Comparison of ENCODE assay signal across 21 cellular contexts in genomic region chr7:39272111-39272510, GRCh38.
"Had no signal": no experiment of that assay in that cellular context is flagged by ENCODE, and none has a peak within 500 bp of the region (broad histone marks: within the 10 kb centered on the region; RNA-seq: fewer than 3 reads in every experiment).

No MANE protein-coding gene starts in this region.

- H3K27me3 Mint-ChIP-seq: dendritic cell treated with granulocyte-macrophage colony-stimulating factor and Interleukin-4, amounts not matched to agents 40 ng/mL and 50 ng/mL, for 4 days; progenitor cell of endocrine pancreas had no signal

- H2AFZ ChIP-seq: hepatocyte, parathyroid adenoma had no signal

- H3K9me3 ChIP-seq: colonic mucosa, esophagus squamous epithelium, right lobe of liver, thoracic aorta, tibial nerve, upper lobe of left lung had no signal

- H3K4me1 Mint-ChIP-seq: memory B cell; naive B cell; stimulated activated memory B cell treated with anti-CD40 and anti-IgM and Interleukin-4, amounts not matched to agents 10 μg/mL and 1 μg/mL and 100 μg/mL, for 72 hours had no signal

- DNase-seq: effector CD8-positive, alpha-beta T cell; erythroblast; esophagus squamous epithelium; naive B cell; right lobe of liver; stimulated activated CD4-positive, alpha-beta T cell treated with anti-CD3 and anti-CD28 coated beads, Interleukin-4, amount 100 ng/mL, for 4 hours had no signal

- H3K9ac ChIP-seq: neural progenitor cell, parathyroid adenoma had no signal

- H3K27me3 ChIP-seq: colonic mucosa, esophagus squamous epithelium, hepatocyte, neural progenitor cell, right lobe of liver, tibial nerve, upper lobe of left lung had no signal

- ATAC-seq: left lobe of liver; natural killer cell treated with Interleukin-12 subunit alpha and Interleukin-12 subunit beta and Interleukin-15 and Interleukin-18, amount 100 ng/mL, for 72 hours; right lobe of liver; stimulated activated memory B cell treated with anti-CD40 and anti-IgM and Interleukin-4, amounts not matched to agents 10 μg/mL and 1 μg/mL and 100 μg/mL, for 72 hours had no signal

- H3K4me3 ChIP-seq: colonic mucosa, esophagus squamous epithelium, hepatocyte, lung, neural progenitor cell, right lobe of liver, thoracic aorta, tibial nerve, upper lobe of left lung had no signal

- H3K79me2 ChIP-seq: hepatocyte, parathyroid adenoma had no signal

- H3K27ac ChIP-seq: colonic mucosa, esophagus squamous epithelium, hepatocyte, neural progenitor cell, parathyroid adenoma, right lobe of liver, thoracic aorta, tibial nerve, upper lobe of left lung had no signal

- H3K36me3 Mint-ChIP-seq: memory B cell; naive B cell; natural killer cell treated with Interleukin-12 subunit alpha and Interleukin-12 subunit beta and Interleukin-15 and Interleukin-18, amount 100 ng/mL, for 72 hours; neural progenitor cell; stimulated activated memory B cell treated with anti-CD40 and anti-IgM and Interleukin-4, amounts not matched to agents 10 μg/mL and 1 μg/mL and 100 μg/mL, for 72 hours had no signal

- H3K4me2 ChIP-seq: neural progenitor cell had no signal

- H3K9me3 Mint-ChIP-seq: dendritic cell treated with granulocyte-macrophage colony-stimulating factor and Interleukin-4, amounts not matched to agents 40 ng/mL and 50 ng/mL, for 4 days; memory B cell; natural killer cell treated with Interleukin-12 subunit alpha and Interleukin-12 subunit beta and Interleukin-15 and Interleukin-18, amount 100 ng/mL, for 72 hours; neural progenitor cell; stimulated activated memory B cell treated with anti-CD40 and anti-IgM and Interleukin-4, amounts not matched to agents 10 μg/mL and 1 μg/mL and 100 μg/mL, for 72 hours; stimulated activated naive CD8-positive, alpha-beta T cell treated with anti-CD3 and anti-CD28 coated beads, Interleukin-15, Interleukin-2, amounts not matched to agents 100 ng/mL and 50 ng/mL, for 24 hours had no signal

- H3K4me3 Mint-ChIP-seq: dendritic cell treated with granulocyte-macrophage colony-stimulating factor and Interleukin-4, amounts not matched to agents 40 ng/mL and 50 ng/mL, for 4 days; memory B cell; naive B cell; natural killer cell treated with Interleukin-12 subunit alpha and Interleukin-12 subunit beta and Interleukin-15 and Interleukin-18, amount 100 ng/mL, for 72 hours; neural progenitor cell; stimulated activated memory B cell treated with anti-CD40 and anti-IgM and Interleukin-4, amounts not matched to agents 10 μg/mL and 1 μg/mL and 100 μg/mL, for 72 hours; stimulated activated naive CD8-positive, alpha-beta T cell treated with anti-CD3 and anti-CD28 coated beads, Interleukin-15, Interleukin-2, amounts not matched to agents 100 ng/mL and 50 ng/mL, for 24 hours had no signal

- H3K4me1 ChIP-seq: colonic mucosa, esophagus squamous epithelium, parathyroid adenoma, right lobe of liver, tibial nerve had no signal

- H3K36me3 ChIP-seq: colonic mucosa, esophagus squamous epithelium, neural progenitor cell, right lobe of liver, thoracic aorta, tibial nerve, upper lobe of left lung had no signal

- H3K27ac Mint-ChIP-seq: dendritic cell treated with granulocyte-macrophage colony-stimulating factor and Interleukin-4, amounts not matched to agents 40 ng/mL and 50 ng/mL, for 4 days; memory B cell; naive B cell; natural killer cell treated with Interleukin-12 subunit alpha and Interleukin-12 subunit beta and Interleukin-15 and Interleukin-18, amount 100 ng/mL, for 72 hours; neural progenitor cell; progenitor cell of endocrine pancreas; stimulated activated memory B cell treated with anti-CD40 and anti-IgM and Interleukin-4, amounts not matched to agents 10 μg/mL and 1 μg/mL and 100 μg/mL, for 72 hours; stimulated activated naive CD8-positive, alpha-beta T cell treated with anti-CD3 and anti-CD28 coated beads, Interleukin-15, Interleukin-2, amounts not matched to agents 100 ng/mL and 50 ng/mL, for 24 hours had no signal
